2 cellular contexts compared by ENCODE assay signal in genomic region chr9:94160594-94161501, GRCh38.
TF ChIP-seq lines count a peak whose summit lies in the region.

No MANE protein-coding gene starts in this region.

TF ChIP-seq in GM23338, 12 proteins besides CTCF, POLR2A, EP300 and RAD21:
- TF ChIP-seq STAT1 (IDR thresholded peaks at IDR 0.05; ENCODE audit: unreplicated experiment) (no peak), ZNF462 (CRISPR knock-in tag; IDR thresholded peaks at IDR 0.05) (no peak), NANOG (IDR thresholded peaks at IDR 0.05; ENCODE audit: borderline replicate concordance) (no peak)

TF ChIP-seq in H1, 55 proteins besides CTCF, POLR2A, EP300 and RAD21:
- TF ChIP-seq SP2 (IDR thresholded peaks at IDR 0.05; ENCODE audit: low read length) (no peak), YY1 (IDR thresholded peaks at IDR 0.05; ENCODE audit: low read depth, low read length) (no peak), BACH1 (IDR thresholded peaks at IDR 0.05; ENCODE audit: low read length) (no peak), SIRT6 (IDR thresholded peaks at IDR 0.05; ENCODE audit: low read length) (no peak), SAP30 (IDR thresholded peaks at IDR 0.05; ENCODE audit: insufficient read depth, insufficient replicate concordance, low read length) (no peak), E2F6 (IDR thresholded peaks at IDR 0.05) (no peak), RXRA (IDR thresholded peaks at IDR 0.05; ENCODE audit: insufficient read depth, low read depth, low read length) (no peak), CEBPB (IDR thresholded peaks at IDR 0.05; ENCODE audit: low read depth, low read length) (no peak), MAX (IDR thresholded peaks at IDR 0.05) (no peak), CHD1 (IDR thresholded peaks at IDR 0.05; ENCODE audit: low read depth, low read length) (no peak), CREB1 (IDR thresholded peaks at IDR 0.05) (no peak), POLR2AphosphoS5 (IDR thresholded peaks at IDR 0.05; ENCODE audit: low read depth, low read length) (no peak), CBX8 (IDR thresholded peaks at IDR 0.05; ENCODE audit: borderline replicate concordance, low read depth, low read length) (no peak)
